11 cellular contexts compared by ENCODE assay signal in genomic region chr19:16607819-16608218, GRCh38. TPM values are rescaled to one million over a fixed set of nuclear protein-coding genes. Genes with fewer than 3 reads are reported as not detected.
DNase-seq lines count a peak whose midpoint lies in the region; ATAC-seq and TF ChIP-seq lines count a peak whose summit lies in the region.
"Had no signal": no experiment of that assay in that cellular context is flagged by ENCODE, and none has a peak within 500 bp of the region (broad histone marks: within the 10 kb centered on the region; RNA-seq: fewer than 3 reads in every experiment).

No MANE protein-coding gene starts in this region.

- no peak overlapping the region for H3K4me3 ChIP-seq in tibial artery

- H3K9me3 Mint-ChIP-seq in activated CD8-positive, alpha-beta T cell treated with anti-CD3 and anti-CD28 coated beads, Interleukin-2, amount 10 ng/mL, durations not matched to agents 7 days and 5 days (ENCODE audit: insufficient read depth), result no peaks in the 10 kb centered on the region
- no peaks in the 10 kb centered on the region for H3K9me3 Mint-ChIP-seq in activated CD8-positive, alpha-beta T cell treated with anti-CD3 and anti-CD28 coated beads for 36 hours
- H3K9me3 Mint-ChIP-seq in naive B cell, result no peaks in the 10 kb centered on the region
- H3K9me3 Mint-ChIP-seq: activated CD4-positive, alpha-beta memory T cell treated with anti-CD3 and anti-CD28 coated beads for 36 hours had no signal

- CTCF ChIA-PET in activated CD8-positive, alpha-beta T cell treated with anti-CD3 and anti-CD28 coated beads, Interleukin-2, amount 10 ng/mL, durations not matched to agents 7 days and 5 days (lab: Charles Lee), result no interaction called here
- CTCF ChIA-PET in activated CD8-positive, alpha-beta T cell treated with anti-CD3 and anti-CD28 coated beads for 36 hours (lab: Charles Lee), result no interaction called here

- peaks cover 4% of the 10 kb centered on the region for H3K36me3 Mint-ChIP-seq in activated CD8-positive, alpha-beta T cell treated with anti-CD3 and anti-CD28 coated beads, Interleukin-2, amount 10 ng/mL, durations not matched to agents 7 days and 5 days (ENCODE audit: low read depth)
- peaks cover 4% of the 10 kb centered on the region for H3K36me3 Mint-ChIP-seq in activated CD8-positive, alpha-beta T cell treated with anti-CD3 and anti-CD28 coated beads for 36 hours (ENCODE audit: low read depth)
- H3K36me3 Mint-ChIP-seq in naive B cell, result no peaks in the 10 kb centered on the region
- H3K36me3 Mint-ChIP-seq: activated CD4-positive, alpha-beta memory T cell treated with anti-CD3 and anti-CD28 coated beads for 36 hours had no signal

- ATAC-seq in activated CD8-positive, alpha-beta T cell treated with anti-CD3 and anti-CD28 coated beads, Interleukin-2, amount 10 ng/mL, durations not matched to agents 7 days and 5 days, result no peak
- ATAC-seq in activated CD8-positive, alpha-beta T cell treated with anti-CD3 and anti-CD28 coated beads for 36 hours, result no peak
- ATAC-seq in naive B cell (ENCODE audit: low read depth in 2 of 2), result no peak

- intact Hi-C loops in activated CD8-positive, alpha-beta T cell treated with anti-CD3 and anti-CD28 coated beads for 36 hours (cut with micrococcal nuclease), result no loop called here
- intact Hi-C loops in tibial artery (cut with DNase I; ENCODE audit: low total_unique reads), result no loop called here

- H3K27ac ChIP-seq in cingulate gyrus (ENCODE audit: low read depth, low read length) (peak overlapping the region; percentile 69), tibial artery (peak overlapping the region; percentile 62 to 72)

- H3K27me3 Mint-ChIP-seq in activated CD8-positive, alpha-beta T cell treated with anti-CD3 and anti-CD28 coated beads, Interleukin-2, amount 10 ng/mL, durations not matched to agents 7 days and 5 days (ENCODE audit: low read depth), result no peaks in the 10 kb centered on the region
- H3K27me3 Mint-ChIP-seq in activated CD8-positive, alpha-beta T cell treated with anti-CD3 and anti-CD28 coated beads for 36 hours, result no peaks in the 10 kb centered on the region
- H3K27me3 Mint-ChIP-seq in naive B cell, result no peaks in the 10 kb centered on the region
- H3K27me3 Mint-ChIP-seq: activated CD4-positive, alpha-beta memory T cell treated with anti-CD3 and anti-CD28 coated beads for 36 hours had no signal

- no peaks in the 10 kb centered on the region for H3K27me3 ChIP-seq in tibial artery

- H3K4me1 Mint-ChIP-seq in activated CD8-positive, alpha-beta T cell treated with anti-CD3 and anti-CD28 coated beads, Interleukin-2, amount 10 ng/mL, durations not matched to agents 7 days and 5 days (ENCODE audit: low read depth), result peaks cover 43% of the 10 kb centered on the region
- H3K4me1 Mint-ChIP-seq in activated CD8-positive, alpha-beta T cell treated with anti-CD3 and anti-CD28 coated beads for 36 hours (ENCODE audit: low read depth), result peaks cover 46% of the 10 kb centered on the region
- peaks cover 53 to 76% (median 63%) of the 10 kb centered on the region in 3 donors for H3K4me1 Mint-ChIP-seq in naive B cell

- no peaks in the 10 kb centered on the region for H3K36me3 ChIP-seq in tibial artery

- H3K4me3 Mint-ChIP-seq in activated CD8-positive, alpha-beta T cell treated with anti-CD3 and anti-CD28 coated beads, Interleukin-2, amount 10 ng/mL, durations not matched to agents 7 days and 5 days, result no peak overlapping the region
- H3K4me3 Mint-ChIP-seq in activated CD8-positive, alpha-beta T cell treated with anti-CD3 and anti-CD28 coated beads for 36 hours, result no peak overlapping the region
- H3K4me3 Mint-ChIP-seq in naive B cell, result peak overlapping the region in 6 of 8 donors; percentile 1 to 76 (median 32)
- H3K4me3 Mint-ChIP-seq: activated CD4-positive, alpha-beta memory T cell treated with anti-CD3 and anti-CD28 coated beads for 36 hours had no signal

- POLR2A ChIA-PET in activated CD8-positive, alpha-beta T cell treated with anti-CD3 and anti-CD28 coated beads, Interleukin-2, amount 10 ng/mL, durations not matched to agents 7 days and 5 days (lab: Charles Lee), result interaction anchor here (0.7 to 1.5 kb wide), 2 partner anchors 19 to 20 kb away, joined by 3 to 4 read pairs; partner anchors contain the start of gene MED26
- POLR2A ChIA-PET in activated CD8-positive, alpha-beta T cell treated with anti-CD3 and anti-CD28 coated beads for 36 hours (lab: Charles Lee), result no interaction called here

- H3K27ac Mint-ChIP-seq in activated CD8-positive, alpha-beta T cell treated with anti-CD3 and anti-CD28 coated beads, Interleukin-2, amount 10 ng/mL, durations not matched to agents 7 days and 5 days, result peak overlapping the region; percentile 55
- no peak overlapping the region for H3K27ac Mint-ChIP-seq in activated CD8-positive, alpha-beta T cell treated with anti-CD3 and anti-CD28 coated beads for 36 hours
- H3K27ac Mint-ChIP-seq in naive B cell, result peak overlapping the region in 5 of 6 donors; percentile 29 to 94 (median 83)
- H3K27ac Mint-ChIP-seq: activated CD4-positive, alpha-beta memory T cell treated with anti-CD3 and anti-CD28 coated beads for 36 hours had no signal

- DNase-seq in activated CD8-positive, alpha-beta T cell treated with anti-CD3 and anti-CD28 coated beads, Interleukin-2, amount 10 ng/mL, durations not matched to agents 7 days and 5 days, result no peak
- DNase-seq in activated CD8-positive, alpha-beta T cell treated with anti-CD3 and anti-CD28 coated beads for 36 hours, result no peak
- DNase-seq in naive B cell (no peak), tibial artery (no peak), DMS114 treated with DMSO at 0.1 percent for 48 hours (lab: John Stamatoyannopoulos, UW; ENCODE audit: unreplicated experiment) (no peak), HPDE6-E6E7 (ENCODE audit: extremely low spot score) (no peak), cerebellar nuclear complex (lab: John Stamatoyannopoulos, UW) (no peak)
- DNase-seq: activated CD4-positive, alpha-beta memory T cell treated with anti-CD3 and anti-CD28 coated beads for 36 hours; KG1; NCI-H345 had no signal

- no peaks in the 10 kb centered on the region for H3K9me3 ChIP-seq in tibial artery

- H3K4me1 ChIP-seq in tibial artery, result peaks cover 0 to 71% (median 29%) of the 10 kb centered on the region in 4 donors

- no peak for TF ChIP-seq CTCF in activated CD8-positive, alpha-beta T cell treated with anti-CD3 and anti-CD28 coated beads for 36 hours (IDR thresholded peaks at IDR 0.05)
- no peak for TF ChIP-seq CTCF in tibial artery (IDR thresholded peaks at IDR 0.05)

RNA-seq across cellular contexts. Expression of gene MED26, which starts 20.2 kb away (rescaled TPM):
- total RNA-seq in activated CD8-positive, alpha-beta T cell treated with anti-CD3 and anti-CD28 coated beads, Interleukin-2, amount 10 ng/mL, durations not matched to agents 7 days and 5 days, result 10 to 100 TPM; 17.2 to 17.4 TPM
- 10 to 100 TPM; 14.2 to 19.3 TPM for total RNA-seq in activated CD8-positive, alpha-beta T cell treated with anti-CD3 and anti-CD28 coated beads for 36 hours
- polyA plus RNA-seq in naive B cell (ENCODE audit: low read depth in 6 of 6), result 10 to 100 TPM in 1 of 6 donors, 1 to 10 TPM in 5; 2.0 to 10.9 (median 5.4) TPM

RNA-seq across cellular contexts. Expression of gene SLC35E1, which starts 35.6 kb away (rescaled TPM):
- 10 to 100 TPM; 55.6 to 61.9 TPM for total RNA-seq in activated CD8-positive, alpha-beta T cell treated with anti-CD3 and anti-CD28 coated beads, Interleukin-2, amount 10 ng/mL, durations not matched to agents 7 days and 5 days
- total RNA-seq in activated CD8-positive, alpha-beta T cell treated with anti-CD3 and anti-CD28 coated beads for 36 hours, result 10 to 100 TPM; 60.1 to 62.4 TPM
- polyA plus RNA-seq in naive B cell (ENCODE audit: low read depth in 6 of 6), result 10 to 100 TPM; 15.4 to 26.2 (median 19.4) TPM

RNA-seq across cellular contexts. Expression of gene SMIM7, which starts 52.1 kb away (rescaled TPM):
- total RNA-seq in activated CD8-positive, alpha-beta T cell treated with anti-CD3 and anti-CD28 coated beads, Interleukin-2, amount 10 ng/mL, durations not matched to agents 7 days and 5 days, result 10 to 100 TPM; 51.5 to 53.5 TPM
- total RNA-seq in activated CD8-positive, alpha-beta T cell treated with anti-CD3 and anti-CD28 coated beads for 36 hours, result 10 to 100 TPM; 48.0 to 55.0 TPM
- 10 to 100 TPM; 41.0 to 84.2 (median 69.1) TPM for polyA plus RNA-seq in naive B cell (ENCODE audit: low read depth in 6 of 6)

RNA-seq across cellular contexts. Expression of gene TMEM38A, which starts 53.1 kb away (rescaled TPM):
- under 1 TPM; 0.60 to 0.87 TPM for total RNA-seq in activated CD8-positive, alpha-beta T cell treated with anti-CD3 and anti-CD28 coated beads, Interleukin-2, amount 10 ng/mL, durations not matched to agents 7 days and 5 days
- 1 to 10 TPM; 1.2 to 1.8 TPM for total RNA-seq in activated CD8-positive, alpha-beta T cell treated with anti-CD3 and anti-CD28 coated beads for 36 hours
- polyA plus RNA-seq in naive B cell (ENCODE audit: low read depth in 6 of 6), result 10 to 100 TPM; 13.7 to 18.6 (median 16.6) TPM

Comparison
In these comparisons a context has a peak if more than half of its experiments do, and no peak if none do; other contexts are left out.
1. H3K4me3 Mint-ChIP-seq: peak in naive B cell (6 of 8); none in activated CD8-positive, alpha-beta T cell treated with anti-CD3 and anti-CD28 coated beads, Interleukin-2, amount 10 ng/mL, durations not matched to agents 7 days and 5 days (single experiment) and activated CD8-positive, alpha-beta T cell treated with anti-CD3 and anti-CD28 coated beads for 36 hours (single experiment).